Comparison of ENCODE assay signal across 26 cellular contexts in genomic region chr20:43794326-43794725, GRCh38.
"Had no signal": no experiment of that assay in that cellular context is flagged by ENCODE, and none has a peak within 500 bp of the region (broad histone marks: within the 10 kb centered on the region; RNA-seq: fewer than 3 reads in every experiment).

No MANE protein-coding gene starts in this region.

- H3K4me3 ChIP-seq: body of pancreas, coronary artery, dorsolateral prefrontal cortex had no signal

- H3K27ac Mint-ChIP-seq: activated CD8-positive, alpha-beta T cell treated with anti-CD3 and anti-CD28 coated beads for 36 hours; activated naive CD8-positive, alpha-beta T cell; activated T-helper 17 cell treated with anti-CD3 and anti-CD28 coated beads, Interleukin-2, amount 50 U/mL, for 72 hours; dendritic cell treated with granulocyte-macrophage colony-stimulating factor and Interleukin-4, amounts not matched to agents 40 ng/mL and 50 ng/mL, for 4 days; endodermal cell; WTC11 had no signal

- H3K27me3 ChIP-seq: body of pancreas had no signal

- H3K4me1 ChIP-seq: body of pancreas had no signal

- H3K4me3 Mint-ChIP-seq: activated CD8-positive, alpha-beta T cell treated with anti-CD3 and anti-CD28 coated beads for 36 hours; activated naive CD8-positive, alpha-beta T cell; activated T-cell treated with anti-CD3 and anti-CD28 coated beads, Interleukin-2, amount 50 U/mL, for 4 hours; activated T-helper 17 cell treated with anti-CD3 and anti-CD28 coated beads, Interleukin-2, amount 50 U/mL, for 72 hours; dendritic cell treated with granulocyte-macrophage colony-stimulating factor and Interleukin-4, amounts not matched to agents 40 ng/mL and 50 ng/mL, for 4 days; endodermal cell; WTC11 had no signal

- H3K27ac ChIP-seq: body of pancreas, coronary artery, dorsolateral prefrontal cortex, VCaP had no signal

- DNase-seq: activated CD4-positive, alpha-beta T cell treated with anti-CD3 and anti-CD28 coated beads for 1 hour; activated CD4-positive, alpha-beta T cell treated with anti-CD3 and anti-CD28 coated beads for 48 hours; activated CD4-positive, alpha-beta T cell treated with anti-CD3 and anti-CD28 coated beads, Interleukin-2, amount 50 U/mL, for 1 hour; activated CD4-positive, alpha-beta T cell treated with anti-CD3 and anti-CD28 coated beads, Interleukin-2, amount 50 U/mL, for 48 hours; activated CD8-positive, alpha-beta T cell treated with anti-CD3 and anti-CD28 coated beads for 36 hours; activated effector memory CD4-positive, alpha-beta T cell treated with Interleukin-2 at 50 U/mL for 16 hours; activated gamma-delta T cell treated with Interleukin-2 at 50 U/mL for 16 hours; activated naive CD4-positive, alpha-beta T cell treated with anti-CD3 and anti-CD28 coated beads, Interleukin-2, amount 50 U/mL, for 16 hours; activated naive CD4-positive, alpha-beta T cell treated with Interleukin-2 at 50 U/mL for 16 hours; activated T-cell treated with anti-CD3 and anti-CD28 coated beads, Interleukin-2, amount 50 U/mL, for 4 hours; amniotic stem cell; anterior cingulate cortex; body of pancreas; effector memory CD4-positive, alpha-beta T cell; endodermal cell; foreskin fibroblast; head of caudate nucleus; T-helper 2 cell had no signal

- H3K4me1 Mint-ChIP-seq: activated T-helper 17 cell treated with anti-CD3 and anti-CD28 coated beads, Interleukin-2, amount 50 U/mL, for 72 hours; endodermal cell; WTC11 had no signal

- H3K36me3 Mint-ChIP-seq: WTC11 had no signal

- H3K9me3 ChIP-seq: body of pancreas had no signal

- ATAC-seq: activated CD8-positive, alpha-beta T cell treated with anti-CD3 and anti-CD28 coated beads for 36 hours; activated T-cell treated with anti-CD3 and anti-CD28 coated beads, Interleukin-2, amount 50 U/mL, for 4 hours; activated T-helper 17 cell treated with anti-CD3 and anti-CD28 coated beads, Interleukin-2, amount 50 U/mL, for 72 hours; body of pancreas; esophagus mucosa; WTC11 had no signal
